In the genomic region with DNA sequence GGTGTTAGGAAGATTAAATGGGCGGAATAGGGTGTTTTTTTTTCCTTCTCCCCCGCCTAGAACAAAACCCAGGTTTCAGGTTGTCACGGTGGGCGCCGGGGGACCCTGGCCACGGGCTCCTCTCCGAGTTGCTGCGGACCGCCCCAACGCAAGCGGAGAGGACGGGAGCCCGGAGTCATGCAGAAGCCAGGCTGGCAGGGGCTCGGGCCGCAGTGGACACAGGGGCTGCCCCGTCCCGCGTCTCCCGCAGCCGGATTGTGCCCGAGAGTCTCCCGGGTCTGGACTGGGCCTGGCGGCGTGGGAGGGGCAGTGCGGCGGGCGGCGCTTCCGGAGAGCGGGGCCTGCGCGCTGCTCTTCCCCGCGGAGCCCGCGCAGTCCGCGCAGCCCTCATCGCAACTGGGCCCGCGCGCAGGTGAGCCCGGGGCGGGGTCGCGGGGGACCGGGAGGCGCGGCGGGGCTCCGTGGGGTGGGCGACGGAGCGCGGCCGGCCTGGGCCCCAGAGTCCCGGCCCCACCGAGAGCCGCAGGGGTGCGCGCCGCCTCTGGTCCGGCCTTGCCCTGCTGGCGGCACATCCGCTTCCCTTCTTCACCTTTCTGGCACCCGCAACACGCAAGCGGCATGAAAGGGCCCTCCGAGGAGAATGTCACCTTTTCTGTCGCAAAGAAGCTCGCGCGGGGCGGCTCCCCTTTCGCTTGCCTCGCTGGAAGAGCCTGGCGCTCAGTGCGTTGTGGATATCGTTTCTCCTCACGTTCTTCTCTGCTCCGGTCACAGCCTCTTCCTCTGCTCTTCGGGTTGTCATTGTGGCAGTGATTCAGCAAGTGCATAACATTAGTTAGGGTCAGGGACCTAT, we compare ENCODE assay signal across 8 cellular contexts. TPM values are rescaled to one million over a fixed set of nuclear protein-coding genes. Genes with fewer than 3 reads are reported as not detected.
DNase-seq lines count a peak whose midpoint lies in the region; ATAC-seq and TF ChIP-seq lines count a peak whose summit lies in the region.

A gene with protein sequence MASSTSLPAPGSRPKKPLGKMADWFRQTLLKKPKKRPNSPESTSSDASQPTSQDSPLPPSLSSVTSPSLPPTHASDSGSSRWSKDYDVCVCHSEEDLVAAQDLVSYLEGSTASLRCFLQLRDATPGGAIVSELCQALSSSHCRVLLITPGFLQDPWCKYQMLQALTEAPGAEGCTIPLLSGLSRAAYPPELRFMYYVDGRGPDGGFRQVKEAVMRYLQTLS (plus strand): TSS at position 352 of the 850 bp plus-strand sequence. CDS start 7,802 bp downstream, outside the sequence.

- intact Hi-C loops in Right ventricle myocardium inferior (cut with DNase I) (no loop called here), aorta (cut with DNase I) (loop anchor here in 1 of 2 donors (2.0 kb wide), 1 partner anchor 14 kb away; a partner anchor contains a TSS)

- H3K4me3 ChIP-seq in osteoblast (ENCODE audit: insufficient read depth, low read length) (peak within 1 kb of the TSS; percentile 82), aorta (ENCODE audit: low read length in 2 of 2) (peak within 1 kb of the TSS; percentile 70)

- WGBS in aorta, 2 donors, result 0% methylated on average over 55 to 82 of the region's 82 CpGs

- H3K9me3 ChIP-seq in osteoblast (ENCODE audit: low read depth, low read length) (no peaks in the 10 kb centered on the region), aorta (ENCODE audit: control insufficient read depth, low read length) (no peaks in the 10 kb centered on the region)

- H3K4me1 ChIP-seq in osteoblast (ENCODE audit: insufficient read depth, low read length), result peaks cover 21% of the 10 kb centered on the region
- no peaks in the 10 kb centered on the region for H3K4me1 ChIP-seq in aorta (ENCODE audit: control insufficient read depth in 1 of 2, insufficient read depth in 2 of 2, low read length in 2 of 2)

- peaks cover 3% of the 10 kb centered on the region for H3K36me3 ChIP-seq in osteoblast (ENCODE audit: insufficient read depth, low read length)
- no peaks in the 10 kb centered on the region for H3K36me3 ChIP-seq in aorta (ENCODE audit: control insufficient read depth in 1 of 2, insufficient read depth in 2 of 2, low read length in 1 of 2)

- H3K4me2 ChIP-seq in osteoblast (ENCODE audit: insufficient read depth, low read length), result peak within 1 kb of the TSS; percentile 88

- no peaks in the 10 kb centered on the region for H3K27me3 ChIP-seq in osteoblast (ENCODE audit: insufficient read depth, low read length)
- no peaks in the 10 kb centered on the region for H3K27me3 ChIP-seq in aorta (ENCODE audit: control insufficient read depth in 1 of 2, insufficient read depth in 2 of 2, low read length in 1 of 2)

- peak within 1 kb of the TSS; percentile 62 for H3K27ac ChIP-seq in osteoblast (ENCODE audit: low read depth, low read length)
- peak within 1 kb of the TSS; percentile 89 to 95 for H3K27ac ChIP-seq in aorta (ENCODE audit: low read depth in 1 of 2, low read length in 2 of 2)

- peaks cover 13% of the 10 kb centered on the region for H3K79me2 ChIP-seq in osteoblast (ENCODE audit: insufficient read depth, low read length)

- peak within 1 kb of the TSS; percentile 94 for H2AFZ ChIP-seq in osteoblast (ENCODE audit: low read length)

- ATAC-seq in GM21723 (IDR thresholded peaks at IDR 0.05; ENCODE audit: unreplicated experiment) (peak; percentile 71), Right ventricle myocardium inferior (peak; percentile 94), aorta (ENCODE audit: low FRiP score) (peak; percentile 94)

- DNase-seq in EH (ENCODE audit: low read depth) (peak; percentile 69), Kasumi-1 (lab: John Stamatoyannopoulos, UW) (peak; percentile 53 to 56), SW480 (ENCODE audit: low spot score) (peak; percentile 77), Right ventricle myocardium inferior (ENCODE audit: missing footprints) (peak; percentile 91), osteoblast (ENCODE audit: insufficient read length, low spot score, missing footprints) (peak; percentile 96), aorta (peak; percentile 84 to 88)
- DNase-seq in activated naive CD8-positive, alpha-beta T cell treated with anti-CD3 and anti-CD28 coated beads, Interleukin-2, amount 50 U/mL, for 16 hours (ENCODE audit: low read depth, low spot score), result peak; percentile 15

- H4K20me1 ChIP-seq in osteoblast (ENCODE audit: insufficient read depth, low read length), result peaks cover 9% of the 10 kb centered on the region

- no peak for TF ChIP-seq CTCF in osteoblast (IDR thresholded peaks at IDR 0.05; ENCODE audit: extremely low read depth, low read depth, low read length)

RNA-seq across cellular contexts. Expression of the gene that starts here (rescaled TPM):
- total RNA-seq in Right ventricle myocardium inferior (6.5 TPM), osteoblast (9.8 and 10.6 TPM in 2 replicates), aorta (10 to 100 TPM in 1 of 2 donors, 1 to 10 TPM in 1; 9.5 to 17.3 TPM)
- 10 to 100 TPM in 1 of 2 donors, 1 to 10 TPM in 1; 4.9 to 10.7 TPM for polyA plus RNA-seq in aorta

Comparison
In these comparisons a context has a peak if more than half of its experiments do, and no peak if none do; other contexts are left out.
1. Peak in every context shown above with its lines: DNase-seq, ATAC-seq, H3K4me3 ChIP-seq and H3K27ac ChIP-seq.
2. DNase-seq: peak in every context shown above with its lines; median percentile 96 in osteoblast; 91 in Right ventricle myocardium inferior; 86 in aorta; 77 in SW480; 69 in EH; 54 in Kasumi-1; 15 in activated naive CD8-positive, alpha-beta T cell treated with anti-CD3 and anti-CD28 coated beads, Interleukin-2, amount 50 U/mL, for 16 hours.